1 cellular context compared by ENCODE assay signal in genomic region chr12:107661830-107662229, GRCh38.
A peak's percentile ranks its signal among the peaks of the same experiment; 100 is the strongest.
TF ChIP-seq lines count a peak whose summit lies in the region.

No MANE protein-coding gene starts in this region.

TF ChIP-seq in K562, 482 proteins besides CTCF, POLR2A, EP300 and RAD21 (continued from another document):
- peak; percentile 29; the same call in 1 of the 2 replicates for TF ChIP-seq RFX1 (IDR thresholded peaks at IDR 0.05)
